In genomic region chr13:43094901-43095300, GRCh38 we compare ENCODE assay signal across 1 cellular context.
TF ChIP-seq lines count a peak whose summit lies in the region.

No MANE protein-coding gene starts in this region.

TF ChIP-seq in GM12878, 131 proteins besides CTCF, POLR2A, EP300 and RAD21 (continued from another document):
- TF ChIP-seq ZBTB11 (CRISPR knock-in tag; IDR thresholded peaks at IDR 0.05) (no peak), ZNF24 (IDR thresholded peaks at IDR 0.05) (no peak), HDAC2 (IDR thresholded peaks at IDR 0.05) (no peak), YBX1 (IDR thresholded peaks at IDR 0.05) (no peak), CREM (IDR thresholded peaks at IDR 0.05; ENCODE audit: low read depth) (peak; percentile 26; the same call in 1 of the 2 replicates), ZNF274 (IDR thresholded peaks at IDR 0.05; ENCODE audit: insufficient read depth, insufficient read length) (no peak), ZZZ3 (IDR thresholded peaks at IDR 0.05; ENCODE audit: control insufficient read depth, insufficient read length, low read depth) (no peak), JUNB (IDR thresholded peaks at IDR 0.05) (peak; percentile 84), JUND (IDR thresholded peaks at IDR 0.05; ENCODE audit: low read depth, low read length) (no peak), USF1 (IDR thresholded peaks at IDR 0.05; ENCODE audit: borderline replicate concordance, extremely low read length, insufficient read depth, low read depth, low read length) (no peak), RFX5 (IDR thresholded peaks at IDR 0.05; ENCODE audit: low read depth, low read length) (no peak), BCL11A (IDR thresholded peaks at IDR 0.05; ENCODE audit: low read depth, low read length) (no peak; the same call in 1 of the 2 replicates), BMI1 (IDR thresholded peaks at IDR 0.05; ENCODE audit: borderline replicate concordance) (no peak), CBX3 (IDR thresholded peaks at IDR 0.05; ENCODE audit: borderline replicate concordance, low read depth) (no peak)
